ENCODE assay signal across 8 cellular contexts in genomic region chr16:29337342-29337955, GRCh38.
DNase-seq lines count a peak whose midpoint lies in the region; ATAC-seq, FAIRE-seq and TF ChIP-seq lines count a peak whose summit lies in the region.
"Not testable (repeated sequence)": the region's sequence is repeated elsewhere in the genome, so short reads cannot be mapped to it uniquely, and the experiment has no call there.

No MANE protein-coding gene starts in this region.

- not testable (repeated sequence) for H3K9ac ChIP-seq in BLaER1; SU-DHL-6 (ENCODE audit: low read length)

- H3K27me3 Mint-ChIP-seq in memory B cell: not testable (repeated sequence)

- not testable (repeated sequence) for H3K9me3 ChIP-seq in BLaER1; SU-DHL-6 (ENCODE audit: insufficient read depth, low read length)

- peaks cover 79% of the 10 kb centered on the region for H3K4me1 ChIP-seq in BLaER1

- not testable (repeated sequence) for TF ChIP-seq CTCF in SU-DHL-6 (IDR thresholded peaks at IDR 0.05; ENCODE audit: insufficient read depth, low read length, poor library complexity, severe bottlenecking)

- not testable (repeated sequence) for TF ChIP-seq POLR2A in GM12891 (IDR thresholded peaks at IDR 0.05; ENCODE audit: low read depth, low read length)

- not testable (repeated sequence) for H3K4me3 ChIP-seq in BLaER1; SU-DHL-6 (ENCODE audit: insufficient read depth, low read length, poor library complexity, severe bottlenecking)

- FAIRE-seq in GM12891 (lab: Jason Lieb, UNC) (peak; percentile 97), GM19239 (lab: Jason Lieb, UNC) (peak; percentile 91)

- H3K27ac Mint-ChIP-seq in memory B cell: peak overlapping the region; percentile 94

- H3K9me2 ChIP-seq in SU-DHL-6 (replicated peaks; ENCODE audit: insufficient read depth, low read length): not testable (repeated sequence)

- H3F3A ChIP-seq in SU-DHL-6 (ENCODE audit: insufficient read depth): peaks cover 27% of the 10 kb centered on the region

- DNase-seq in GM12891 (ENCODE audit: insufficient read length, low spot score); GM19239 (ENCODE audit: insufficient read length, low spot score); stimulated activated naive CD8-positive, alpha-beta T cell treated with anti-CD3 and anti-CD28 coated beads, Interleukin-15, Interleukin-2, amounts not matched to agents 100 U/mL and 50 U/mL, for 24 hours: not testable (repeated sequence)
- peak; percentile 48 for DNase-seq in NAMALWA (ENCODE audit: low spot score)
- peak; percentile 33 to 38 for DNase-seq in memory B cell (ENCODE audit: low spot score in 2 of 2)

- peaks cover 39% of the 10 kb centered on the region for H3K4me1 Mint-ChIP-seq in memory B cell

- H3K4me2 ChIP-seq in BLaER1: peak overlapping the region; percentile 50
- H3K4me2 ChIP-seq in SU-DHL-6 (ENCODE audit: low read depth, low read length, poor library complexity, severe bottlenecking): peak overlapping the region; percentile 34

- H3K36me3 ChIP-seq in BLaER1; SU-DHL-6 (ENCODE audit: low read length): not testable (repeated sequence)

- H4K20me1 ChIP-seq in BLaER1; SU-DHL-6 (ENCODE audit: low read depth, low read length): not testable (repeated sequence)

- H3K27ac ChIP-seq in BLaER1: not testable (repeated sequence)
- H3K27ac ChIP-seq in SU-DHL-6 (ENCODE audit: low read depth, low read length): peak overlapping the region; percentile 80

- H3K27me3 ChIP-seq in BLaER1; SU-DHL-6 (ENCODE audit: low read length): not testable (repeated sequence)

- H3K9me3 Mint-ChIP-seq in memory B cell: not testable (repeated sequence)

- ATAC-seq in HG03432 (IDR thresholded peaks at IDR 0.05; ENCODE audit: unreplicated experiment) (peak; percentile 33), memory B cell (ENCODE audit: low read depth) (peak; percentile 31)
- peak; percentile 30 for ATAC-seq in stimulated activated naive CD8-positive, alpha-beta T cell treated with anti-CD3 and anti-CD28 coated beads, Interleukin-15, Interleukin-2, amounts not matched to agents 100 U/mL and 50 U/mL, for 24 hours

- H3K79me2 ChIP-seq in SU-DHL-6 (ENCODE audit: insufficient read depth, low read length): not testable (repeated sequence)

- not testable (repeated sequence) for H2AFZ ChIP-seq in SU-DHL-6 (ENCODE audit: low read depth, low read length, severe bottlenecking)

- H3K36me3 Mint-ChIP-seq in memory B cell: not testable (repeated sequence)

- H3K4me3 Mint-ChIP-seq in memory B cell: peak overlapping the region; percentile 18

TF ChIP-seq in GM12891, 5 proteins besides CTCF, POLR2A, EP300 and RAD21:
- TF ChIP-seq SPI1 (IDR thresholded peaks at IDR 0.05; ENCODE audit: low read depth, low read length): peak; percentile 69
